In the genomic region with DNA sequence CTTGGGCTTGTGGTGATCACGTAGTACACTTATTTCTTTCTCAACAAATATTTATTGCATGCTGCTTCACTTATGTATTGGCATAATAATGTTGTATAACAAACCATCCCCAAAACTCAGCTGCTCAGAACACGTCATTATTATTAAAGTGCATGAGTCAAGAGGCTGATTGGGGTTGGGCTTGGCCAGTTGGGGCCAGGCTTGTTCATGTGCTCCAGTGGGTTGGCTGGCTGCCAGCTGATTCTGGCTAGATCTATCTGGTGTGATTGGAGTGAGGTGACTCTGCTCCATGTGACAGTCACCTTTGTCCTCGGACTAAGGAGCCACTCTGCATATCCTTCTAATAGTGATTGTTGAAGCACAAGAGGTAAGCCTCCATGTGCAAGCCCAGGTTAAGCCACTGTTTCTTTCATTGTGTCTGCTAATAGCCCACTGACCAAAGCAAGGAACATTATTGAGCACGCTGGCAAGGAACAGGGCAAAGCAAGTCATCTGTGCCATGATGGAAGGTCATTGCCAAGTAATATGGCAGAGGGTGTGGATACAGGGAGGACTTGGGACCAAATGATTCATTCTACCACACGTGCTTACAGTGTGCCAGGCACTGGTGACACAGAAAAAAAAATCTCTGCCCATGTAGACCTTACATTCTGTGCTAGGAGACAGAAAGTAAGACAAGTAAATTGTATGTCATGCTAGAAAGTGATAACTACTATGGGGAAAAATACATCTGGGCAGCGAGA, we compare ENCODE assay signal across 16 cellular contexts.
DNase-seq lines count a peak whose midpoint lies in the region; TF ChIP-seq lines count a peak whose summit lies in the region.
"Had no signal": no experiment of that assay in that cellular context is flagged by ENCODE, and none has a peak within 500 bp of the region (broad histone marks: within the 10 kb centered on the region; RNA-seq: fewer than 3 reads in every experiment).

No MANE protein-coding gene starts in this region.

- H3K4me2 ChIP-seq in mammary epithelial cell (ENCODE audit: insufficient read depth, low read depth, low read length): no peak overlapping the region

- no peak for TF ChIP-seq CTCF in mammary epithelial cell (conservative IDR thresholded peaks at IDR 0.05 in 1 of 2, IDR thresholded peaks at IDR 0.05 in 1 of 2; ENCODE audit: extremely low read depth in 1 of 2, insufficient read depth in 1 of 2, low read depth in 1 of 2, low read length in 2 of 2)

- H3K36me3 ChIP-seq in mammary epithelial cell (ENCODE audit: insufficient read depth, low read length): no peaks in the 10 kb centered on the region

- no peaks in the 10 kb centered on the region for H3K79me2 ChIP-seq in mammary epithelial cell (ENCODE audit: insufficient read depth, low read length)

- H3K27me3 ChIP-seq in mammary epithelial cell (ENCODE audit: insufficient read depth, low read length): no peaks in the 10 kb centered on the region
- H3K27me3 ChIP-seq: uterus had no signal

- DNase-seq in Daoy (ENCODE audit: low read depth) (peak; percentile 49), M059J (ENCODE audit: low read depth) (peak; percentile 36), mammary epithelial cell (peak; percentile 81), renal cortical epithelial cell (ENCODE audit: low read depth) (peak; percentile 23), CD1c-positive myeloid dendritic cell (ENCODE audit: extremely low spot score) (no peak), NCI-H524 treated with DMSO at 0.1 percent for 48 hours (lab: John Stamatoyannopoulos, UW) (no peak), head of caudate nucleus (no peak)
- DNase-seq: activated CD4-positive, CD25-positive, alpha-beta regulatory T cell treated with anti-CD3 and anti-CD28 coated beads, Interleukin-2, amount 50 U/mL, for 72 hours; C1 segment of cervical spinal cord; hippocampal formation; NCI-H1930; nephron progenitor cell; right cardiac atrium; stimulated activated CD4-positive, alpha-beta T cell treated with anti-CD3 and anti-CD28 coated beads, Interleukin-2, amount 100 ng/mL, for 48 hours; T-cell; uterus had no signal

- H4K20me1 ChIP-seq in mammary epithelial cell (ENCODE audit: insufficient read depth, low read length): no peaks in the 10 kb centered on the region

- CTCF ChIA-PET in mammary epithelial cell (lab: Charles Lee; ENCODE audit: low non-redundant PET): no interaction called here

- no TSS peak for BruUV-seq in mammary epithelial cell (replicated peaks; lab: Mats Ljungman, UMichigan)

- H3K9me3 ChIP-seq in mammary epithelial cell (replicated peaks; ENCODE audit: insufficient read depth, low read length): no peaks in the 10 kb centered on the region
- H3K9me3 ChIP-seq: uterus had no signal

- dilution Hi-C loops in mammary epithelial cell (cut with HindIII; ENCODE audit: low sequenced_read_pairs): no loop called here

- intact Hi-C loops in mammary epithelial cell (cut with micrococcal nuclease): no loop called here
- intact Hi-C loops in head of caudate nucleus (cut with DNase I): no loop called here

- no peak overlapping the region for H3K4me3 ChIP-seq in mammary epithelial cell (replicated peaks in 1 of 3; ENCODE audit: insufficient read depth in 1 of 3, low read depth in 2 of 3, low read length in 3 of 3)
- H3K4me3 ChIP-seq: uterus had no signal

- H2AFZ ChIP-seq in mammary epithelial cell (ENCODE audit: low read depth, low read length): no peak overlapping the region

- no peak overlapping the region for H3K9ac ChIP-seq in mammary epithelial cell (ENCODE audit: insufficient read depth, low read length)

- peaks cover 8% of the 10 kb centered on the region for H3K4me1 ChIP-seq in mammary epithelial cell (ENCODE audit: insufficient read depth, low read length)
- H3K4me1 ChIP-seq: uterus had no signal

- in situ Hi-C loops in mammary epithelial cell (cut with MboI; ENCODE audit: low sequenced_read_pairs in 2 of 2): no loop called here

- no peak overlapping the region for H3K27ac ChIP-seq in mammary epithelial cell (ENCODE audit: insufficient read depth, low read depth, low read length)
- H3K27ac ChIP-seq: uterus had no signal

- WGBS in mammary epithelial cell (ENCODE audit: low coverage, missing lambda C conversion rate): 75% methylated on average over 6 of the region's 6 CpGs

Comparison
In these comparisons a context has a peak if more than half of its experiments do, and no peak if none do; other contexts are left out.
1. DNase-seq: peak in Daoy (single experiment), M059J (single experiment), mammary epithelial cell (single experiment) and renal cortical epithelial cell (single experiment); none in CD1c-positive myeloid dendritic cell (single experiment), NCI-H524 treated with DMSO at 0.1 percent for 48 hours (single experiment) and head of caudate nucleus (0 of 42).